1 cellular context compared by ENCODE assay signal in the genomic region with DNA sequence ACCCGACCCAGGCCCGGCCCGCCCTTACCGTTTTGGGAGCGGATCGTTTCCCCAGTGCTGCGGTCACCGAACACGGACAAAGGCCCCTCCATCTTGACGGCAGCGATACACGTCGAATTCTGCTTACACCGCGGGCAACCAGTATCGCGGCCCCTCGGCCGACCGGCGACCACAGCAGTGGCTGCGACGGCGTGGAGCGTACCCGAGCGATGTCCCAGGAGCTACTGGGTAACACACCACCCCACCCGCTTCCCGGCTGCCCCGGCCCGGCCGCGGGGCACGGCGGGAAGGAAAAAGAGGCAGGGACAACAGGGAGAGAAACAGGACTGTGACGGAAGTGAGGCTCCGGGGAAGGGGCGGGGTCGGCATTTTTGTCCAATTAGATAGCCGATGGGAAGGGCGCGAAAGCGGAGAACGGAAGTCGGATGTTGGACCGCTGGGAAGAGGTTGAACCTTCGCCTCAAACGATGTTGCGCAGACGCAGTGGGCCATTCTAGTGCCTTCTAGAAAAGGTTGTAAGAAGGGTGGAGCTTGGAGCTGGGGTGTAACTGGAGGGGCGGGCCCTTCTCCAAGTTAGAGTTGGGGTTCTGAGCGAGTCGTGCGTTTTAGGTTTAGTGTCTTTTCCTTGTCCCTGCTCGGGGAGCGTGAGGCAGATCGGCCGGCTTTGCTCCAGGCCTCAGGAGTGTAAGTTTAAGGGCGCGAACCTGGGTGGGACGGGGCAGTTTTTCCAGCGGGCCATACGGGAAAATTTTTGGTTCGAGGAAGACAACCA.
A peak's percentile ranks its signal among the peaks of the same experiment; 100 is the strongest.
TF ChIP-seq lines count a peak whose summit lies in the region.

A gene (minus strand): TSS at position 226 of the 772 bp plus-strand sequence. CDS start 134 bp downstream, at position 92.

TF ChIP-seq in HepG2, 621 proteins besides CTCF, POLR2A, EP300 and RAD21 (continued from another document and continues in another):
- TF ChIP-seq, protein P1, sequence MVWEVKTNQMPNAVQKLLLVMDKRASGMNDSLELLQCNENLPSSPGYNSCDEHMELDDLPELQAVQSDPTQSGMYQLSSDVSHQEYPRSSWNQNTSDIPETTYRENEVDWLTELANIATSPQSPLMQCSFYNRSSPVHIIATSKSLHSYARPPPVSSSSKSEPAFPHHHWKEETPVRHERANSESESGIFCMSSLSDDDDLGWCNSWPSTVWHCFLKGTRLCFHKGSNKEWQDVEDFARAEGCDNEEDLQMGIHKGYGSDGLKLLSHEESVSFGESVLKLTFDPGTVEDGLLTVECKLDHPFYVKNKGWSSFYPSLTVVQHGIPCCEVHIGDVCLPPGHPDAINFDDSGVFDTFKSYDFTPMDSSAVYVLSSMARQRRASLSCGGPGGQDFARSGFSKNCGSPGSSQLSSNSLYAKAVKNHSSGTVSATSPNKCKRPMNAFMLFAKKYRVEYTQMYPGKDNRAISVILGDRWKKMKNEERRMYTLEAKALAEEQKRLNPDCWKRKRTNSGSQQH (CRISPR knock-in tag; IDR thresholded peaks at IDR 0.05; ENCODE audit: low read depth) = peak; percentile 95
- TF ChIP-seq ZNF766 (CRISPR knock-in tag; IDR thresholded peaks at IDR 0.05; ENCODE audit: borderline replicate concordance) = peak; percentile 46; the same call in 1 of the 2 replicates
- no peak; the same call in 1 of the 2 replicates for TF ChIP-seq ZNF138 (CRISPR knock-in tag; IDR thresholded peaks at IDR 0.05; ENCODE audit: low read depth)
- no peak; the same call in 1 of the 2 replicates for TF ChIP-seq MED13 (CRISPR knock-in tag; IDR thresholded peaks at IDR 0.05)
- TF ChIP-seq ZNF841 (CRISPR knock-in tag; IDR thresholded peaks at IDR 0.05; ENCODE audit: borderline replicate concordance) = no peak
- TF ChIP-seq RFXANK (CRISPR knock-in tag; IDR thresholded peaks at IDR 0.05) = no peak
- peak; percentile 92 for TF ChIP-seq TGIF2 (CRISPR knock-in tag; IDR thresholded peaks at IDR 0.05)
- TF ChIP-seq SRY (CRISPR knock-in tag; IDR thresholded peaks at IDR 0.05) = peak; percentile 80; the same call in 1 of the 2 replicates
- no peak for TF ChIP-seq NR2F2 (IDR thresholded peaks at IDR 0.05; ENCODE audit: borderline replicate concordance, low read depth)
- TF ChIP-seq ZNF121 (CRISPR knock-in tag; IDR thresholded peaks at IDR 0.05) = no peak; the same call in 1 of the 2 replicates
- peak; percentile 91; the same call in 1 of the 2 replicates for TF ChIP-seq ZNF678 (CRISPR knock-in tag; IDR thresholded peaks at IDR 0.05)
- TF ChIP-seq, protein P2, sequence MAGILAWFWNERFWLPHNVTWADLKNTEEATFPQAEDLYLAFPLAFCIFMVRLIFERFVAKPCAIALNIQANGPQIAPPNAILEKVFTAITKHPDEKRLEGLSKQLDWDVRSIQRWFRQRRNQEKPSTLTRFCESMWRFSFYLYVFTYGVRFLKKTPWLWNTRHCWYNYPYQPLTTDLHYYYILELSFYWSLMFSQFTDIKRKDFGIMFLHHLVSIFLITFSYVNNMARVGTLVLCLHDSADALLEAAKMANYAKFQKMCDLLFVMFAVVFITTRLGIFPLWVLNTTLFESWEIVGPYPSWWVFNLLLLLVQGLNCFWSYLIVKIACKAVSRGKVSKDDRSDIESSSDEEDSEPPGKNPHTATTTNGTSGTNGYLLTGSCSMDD (CRISPR knock-in tag; IDR thresholded peaks at IDR 0.05) = no peak
- TF ChIP-seq, protein P3, sequence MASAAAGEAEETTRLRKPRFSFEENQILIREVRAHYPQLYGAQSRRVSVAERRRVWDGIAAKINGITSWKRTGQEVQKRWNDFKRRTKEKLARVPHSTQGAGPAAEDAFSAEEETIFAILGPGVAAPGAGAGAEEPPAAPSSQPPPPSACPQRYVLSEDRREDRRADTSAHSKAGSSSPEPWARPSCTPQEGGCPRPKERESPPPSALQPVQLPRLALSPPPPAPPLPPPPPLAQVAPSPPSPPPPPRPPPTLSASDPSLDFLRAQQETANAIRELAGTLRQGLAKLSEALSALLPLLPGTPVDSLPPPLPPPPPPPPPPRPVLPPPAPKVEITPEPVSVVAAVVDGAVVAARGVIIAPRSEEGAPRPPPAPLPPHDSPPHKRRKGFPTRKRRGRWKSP (CRISPR knock-in tag; IDR thresholded peaks at IDR 0.05) = peak; percentile 73; the same call in 1 of the 2 replicates
- TF ChIP-seq ZNF720 (CRISPR knock-in tag; IDR thresholded peaks at IDR 0.05) = no peak
- no peak; the same call in 1 of the 2 replicates for TF ChIP-seq NR1H2 (CRISPR knock-in tag; IDR thresholded peaks at IDR 0.05; ENCODE audit: borderline replicate concordance, low read depth)
- TF ChIP-seq REPIN1 (CRISPR knock-in tag; IDR thresholded peaks at IDR 0.05; ENCODE audit: borderline replicate concordance, low read depth) = no peak; the same call in 1 of the 2 replicates
- no peak for TF ChIP-seq ADNP (CRISPR knock-in tag; IDR thresholded peaks at IDR 0.05)
- TF ChIP-seq ZNF44 (CRISPR knock-in tag; IDR thresholded peaks at IDR 0.05) = no peak
- TF ChIP-seq, protein P4, sequence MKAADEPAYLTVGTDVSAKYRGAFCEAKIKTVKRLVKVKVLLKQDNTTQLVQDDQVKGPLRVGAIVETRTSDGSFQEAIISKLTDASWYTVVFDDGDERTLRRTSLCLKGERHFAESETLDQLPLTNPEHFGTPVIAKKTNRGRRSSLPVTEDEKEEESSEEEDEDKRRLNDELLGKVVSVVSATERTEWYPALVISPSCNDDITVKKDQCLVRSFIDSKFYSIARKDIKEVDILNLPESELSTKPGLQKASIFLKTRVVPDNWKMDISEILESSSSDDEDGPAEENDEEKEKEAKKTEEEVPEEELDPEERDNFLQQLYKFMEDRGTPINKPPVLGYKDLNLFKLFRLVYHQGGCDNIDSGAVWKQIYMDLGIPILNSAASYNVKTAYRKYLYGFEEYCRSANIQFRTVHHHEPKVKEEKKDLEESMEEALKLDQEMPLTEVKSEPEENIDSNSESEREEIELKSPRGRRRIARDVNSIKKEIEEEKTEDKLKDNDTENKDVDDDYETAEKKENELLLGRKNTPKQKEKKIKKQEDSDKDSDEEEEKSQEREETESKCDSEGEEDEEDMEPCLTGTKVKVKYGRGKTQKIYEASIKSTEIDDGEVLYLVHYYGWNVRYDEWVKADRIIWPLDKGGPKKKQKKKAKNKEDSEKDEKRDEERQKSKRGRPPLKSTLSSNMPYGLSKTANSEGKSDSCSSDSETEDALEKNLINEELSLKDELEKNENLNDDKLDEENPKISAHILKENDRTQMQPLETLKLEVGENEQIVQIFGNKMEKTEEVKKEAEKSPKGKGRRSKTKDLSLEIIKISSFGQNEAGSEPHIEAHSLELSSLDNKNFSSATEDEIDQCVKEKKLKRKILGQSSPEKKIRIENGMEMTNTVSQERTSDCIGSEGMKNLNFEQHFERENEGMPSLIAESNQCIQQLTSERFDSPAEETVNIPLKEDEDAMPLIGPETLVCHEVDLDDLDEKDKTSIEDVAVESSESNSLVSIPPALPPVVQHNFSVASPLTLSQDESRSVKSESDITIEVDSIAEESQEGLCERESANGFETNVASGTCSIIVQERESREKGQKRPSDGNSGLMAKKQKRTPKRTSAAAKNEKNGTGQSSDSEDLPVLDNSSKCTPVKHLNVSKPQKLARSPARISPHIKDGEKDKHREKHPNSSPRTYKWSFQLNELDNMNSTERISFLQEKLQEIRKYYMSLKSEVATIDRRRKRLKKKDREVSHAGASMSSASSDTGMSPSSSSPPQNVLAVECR (CRISPR knock-in tag; IDR thresholded peaks at IDR 0.05; ENCODE audit: borderline replicate concordance) = peak; percentile 77; the same call in 1 of the 2 replicates
- 0 out of 2 replicates have a peak, but pooled peaks have one; percentile 48 for TF ChIP-seq SIX1 (CRISPR knock-in tag; IDR thresholded peaks at IDR 0.05; ENCODE audit: borderline replicate concordance)
- TF ChIP-seq, protein P5, sequence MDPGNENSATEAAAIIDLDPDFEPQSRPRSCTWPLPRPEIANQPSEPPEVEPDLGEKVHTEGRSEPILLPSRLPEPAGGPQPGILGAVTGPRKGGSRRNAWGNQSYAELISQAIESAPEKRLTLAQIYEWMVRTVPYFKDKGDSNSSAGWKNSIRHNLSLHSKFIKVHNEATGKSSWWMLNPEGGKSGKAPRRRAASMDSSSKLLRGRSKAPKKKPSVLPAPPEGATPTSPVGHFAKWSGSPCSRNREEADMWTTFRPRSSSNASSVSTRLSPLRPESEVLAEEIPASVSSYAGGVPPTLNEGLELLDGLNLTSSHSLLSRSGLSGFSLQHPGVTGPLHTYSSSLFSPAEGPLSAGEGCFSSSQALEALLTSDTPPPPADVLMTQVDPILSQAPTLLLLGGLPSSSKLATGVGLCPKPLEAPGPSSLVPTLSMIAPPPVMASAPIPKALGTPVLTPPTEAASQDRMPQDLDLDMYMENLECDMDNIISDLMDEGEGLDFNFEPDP (CRISPR knock-in tag; conservative IDR thresholded peaks at IDR 0.05) = 0 out of 2 replicates have a peak, but pooled peaks have one; percentile 77
- TF ChIP-seq ZNF251 (CRISPR knock-in tag; IDR thresholded peaks at IDR 0.05) = no peak
- TF ChIP-seq ZNF496 (CRISPR knock-in tag; IDR thresholded peaks at IDR 0.05; ENCODE audit: insufficient replicate concordance) = no peak
- TF ChIP-seq KAT7 (CRISPR knock-in tag; IDR thresholded peaks at IDR 0.05; ENCODE audit: borderline replicate concordance) = no peak; the same call in 1 of the 2 replicates
- 0 out of 2 replicates have a peak, but pooled peaks have one; percentile 31 for TF ChIP-seq ONECUT2 (CRISPR knock-in tag; IDR thresholded peaks at IDR 0.05)
- peak; percentile 84 for TF ChIP-seq GZF1 (CRISPR knock-in tag; IDR thresholded peaks at IDR 0.05)
- no peak for TF ChIP-seq PHF5A (CRISPR knock-in tag; IDR thresholded peaks at IDR 0.05; ENCODE audit: low read depth, unreplicated experiment)
- TF ChIP-seq TSC22D2 (CRISPR knock-in tag; IDR thresholded peaks at IDR 0.05; ENCODE audit: borderline replicate concordance) = peak; percentile 83
- no peak for TF ChIP-seq SCMH1 (CRISPR knock-in tag; IDR thresholded peaks at IDR 0.05; ENCODE audit: borderline replicate concordance)
- peak; percentile 93 for TF ChIP-seq GABPB1 (CRISPR knock-in tag; IDR thresholded peaks at IDR 0.05)
- TF ChIP-seq, protein P6, sequence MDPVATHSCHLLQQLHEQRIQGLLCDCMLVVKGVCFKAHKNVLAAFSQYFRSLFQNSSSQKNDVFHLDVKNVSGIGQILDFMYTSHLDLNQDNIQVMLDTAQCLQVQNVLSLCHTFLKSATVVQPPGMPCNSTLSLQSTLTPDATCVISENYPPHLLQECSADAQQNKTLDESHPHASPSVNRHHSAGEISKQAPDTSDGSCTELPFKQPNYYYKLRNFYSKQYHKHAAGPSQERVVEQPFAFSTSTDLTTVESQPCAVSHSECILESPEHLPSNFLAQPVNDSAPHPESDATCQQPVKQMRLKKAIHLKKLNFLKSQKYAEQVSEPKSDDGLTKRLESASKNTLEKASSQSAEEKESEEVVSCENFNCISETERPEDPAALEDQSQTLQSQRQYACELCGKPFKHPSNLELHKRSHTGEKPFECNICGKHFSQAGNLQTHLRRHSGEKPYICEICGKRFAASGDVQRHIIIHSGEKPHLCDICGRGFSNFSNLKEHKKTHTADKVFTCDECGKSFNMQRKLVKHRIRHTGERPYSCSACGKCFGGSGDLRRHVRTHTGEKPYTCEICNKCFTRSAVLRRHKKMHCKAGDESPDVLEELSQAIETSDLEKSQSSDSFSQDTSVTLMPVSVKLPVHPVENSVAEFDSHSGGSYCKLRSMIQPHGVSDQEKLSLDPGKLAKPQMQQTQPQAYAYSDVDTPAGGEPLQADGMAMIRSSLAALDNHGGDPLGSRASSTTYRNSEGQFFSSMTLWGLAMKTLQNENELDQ (CRISPR knock-in tag; IDR thresholded peaks at IDR 0.05; ENCODE audit: borderline replicate concordance) = 0 out of 2 replicates have a peak, but pooled peaks have one; percentile 74
- TF ChIP-seq, protein P7, sequence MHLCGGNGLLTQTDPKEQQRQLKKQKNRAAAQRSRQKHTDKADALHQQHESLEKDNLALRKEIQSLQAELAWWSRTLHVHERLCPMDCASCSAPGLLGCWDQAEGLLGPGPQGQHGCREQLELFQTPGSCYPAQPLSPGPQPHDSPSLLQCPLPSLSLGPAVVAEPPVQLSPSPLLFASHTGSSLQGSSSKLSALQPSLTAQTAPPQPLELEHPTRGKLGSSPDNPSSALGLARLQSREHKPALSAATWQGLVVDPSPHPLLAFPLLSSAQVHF (CRISPR knock-in tag; IDR thresholded peaks at IDR 0.05) = peak; percentile 78; the same call in 1 of the 2 replicates
- TF ChIP-seq, protein P8, sequence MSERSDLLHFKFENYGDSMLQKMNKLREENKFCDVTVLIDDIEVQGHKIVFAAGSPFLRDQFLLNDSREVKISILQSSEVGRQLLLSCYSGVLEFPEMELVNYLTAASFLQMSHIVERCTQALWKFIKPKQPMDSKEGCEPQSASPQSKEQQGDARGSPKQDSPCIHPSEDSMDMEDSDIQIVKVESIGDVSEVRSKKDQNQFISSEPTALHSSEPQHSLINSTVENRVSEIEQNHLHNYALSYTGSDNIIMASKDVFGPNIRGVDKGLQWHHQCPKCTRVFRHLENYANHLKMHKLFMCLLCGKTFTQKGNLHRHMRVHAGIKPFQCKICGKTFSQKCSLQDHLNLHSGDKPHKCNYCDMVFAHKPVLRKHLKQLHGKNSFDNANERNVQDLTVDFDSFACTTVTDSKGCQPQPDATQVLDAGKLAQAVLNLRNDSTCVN (CRISPR knock-in tag; IDR thresholded peaks at IDR 0.05; ENCODE audit: borderline replicate concordance) = peak; percentile 95
- peak; percentile 75 for TF ChIP-seq FOXO1 (CRISPR knock-in tag; IDR thresholded peaks at IDR 0.05)
- TF ChIP-seq SIX4 (CRISPR knock-in tag; IDR thresholded peaks at IDR 0.05) = peak; percentile 70; the same call in 1 of the 2 replicates
- TF ChIP-seq, protein P9, sequence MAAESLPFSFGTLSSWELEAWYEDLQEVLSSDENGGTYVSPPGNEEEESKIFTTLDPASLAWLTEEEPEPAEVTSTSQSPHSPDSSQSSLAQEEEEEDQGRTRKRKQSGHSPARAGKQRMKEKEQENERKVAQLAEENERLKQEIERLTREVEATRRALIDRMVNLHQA (CRISPR knock-in tag; IDR thresholded peaks at IDR 0.05) = peak; percentile 37; the same call in 1 of the 2 replicates
- TF ChIP-seq MIXL1 (CRISPR knock-in tag; IDR thresholded peaks at IDR 0.05) = peak; percentile 82; the same call in 1 of the 2 replicates
- TF ChIP-seq SRSF1 (optimal IDR thresholded peaks at IDR 0.05; ENCODE audit: low read depth, low read length) = peak; percentile 88
- TF ChIP-seq MED8 (CRISPR knock-in tag; IDR thresholded peaks at IDR 0.05; ENCODE audit: insufficient replicate concordance) = peak; percentile 89
- TF ChIP-seq FOXM1 (CRISPR knock-in tag; IDR thresholded peaks at IDR 0.05) = no peak
- TF ChIP-seq ZFP36L2 (CRISPR knock-in tag; IDR thresholded peaks at IDR 0.05) = no peak
- no peak; the same call in 1 of the 2 replicates for TF ChIP-seq YEATS4 (CRISPR knock-in tag; IDR thresholded peaks at IDR 0.05; ENCODE audit: borderline replicate concordance)
- TF ChIP-seq, protein P10, sequence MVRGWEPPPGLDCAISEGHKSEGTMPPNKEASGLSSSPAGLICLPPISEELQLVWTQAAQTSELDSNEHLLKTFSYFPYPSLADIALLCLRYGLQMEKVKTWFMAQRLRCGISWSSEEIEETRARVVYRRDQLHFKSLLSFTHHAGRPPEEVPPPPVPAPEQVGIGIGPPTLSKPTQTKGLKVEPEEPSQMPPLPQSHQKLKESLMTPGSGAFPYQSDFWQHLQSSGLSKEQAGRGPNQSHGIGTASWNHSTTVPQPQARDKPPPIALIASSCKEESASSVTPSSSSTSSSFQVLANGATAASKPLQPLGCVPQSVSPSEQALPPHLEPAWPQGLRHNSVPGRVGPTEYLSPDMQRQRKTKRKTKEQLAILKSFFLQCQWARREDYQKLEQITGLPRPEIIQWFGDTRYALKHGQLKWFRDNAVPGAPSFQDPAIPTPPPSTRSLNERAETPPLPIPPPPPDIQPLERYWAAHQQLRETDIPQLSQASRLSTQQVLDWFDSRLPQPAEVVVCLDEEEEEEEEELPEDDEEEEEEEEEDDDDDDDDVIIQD (CRISPR knock-in tag; IDR thresholded peaks at IDR 0.05; ENCODE audit: low read depth) = peak; percentile 94
- peak; percentile 92 for TF ChIP-seq THAP11 (CRISPR knock-in tag; IDR thresholded peaks at IDR 0.05)
- peak; percentile 33; the same call in 1 of the 2 replicates for TF ChIP-seq ZFP37 (CRISPR knock-in tag; IDR thresholded peaks at IDR 0.05; ENCODE audit: borderline replicate concordance)
- no peak; the same call in 1 of the 2 replicates for TF ChIP-seq BRCA1 (CRISPR knock-in tag; IDR thresholded peaks at IDR 0.05)
